In the genomic region with DNA sequence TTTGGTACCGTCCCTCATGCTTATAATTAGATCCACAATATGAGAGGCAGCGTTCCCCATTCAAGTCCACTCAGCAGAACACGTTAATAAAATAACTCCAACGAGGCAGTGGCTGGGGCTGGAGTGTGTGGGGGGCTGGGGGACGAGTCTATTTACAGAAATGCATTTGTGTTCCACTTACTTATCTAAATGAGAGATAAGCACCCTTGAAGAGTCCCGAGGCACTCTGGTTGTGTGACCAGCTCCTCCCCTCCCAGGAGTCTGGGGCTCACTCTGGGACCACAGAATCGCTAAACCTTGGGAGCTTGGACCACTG, we compare ENCODE assay signal across 18 cellular contexts. TPM values are rescaled to one million over a fixed set of nuclear protein-coding genes. Genes with fewer than 3 reads are reported as not detected.
DNase-seq lines count a peak whose midpoint lies in the region; ATAC-seq, FAIRE-seq and TF ChIP-seq lines count a peak whose summit lies in the region.
"Had no signal": no experiment of that assay in that cellular context is flagged by ENCODE, and none has a peak within 500 bp of the region (broad histone marks: within the 10 kb centered on the region; RNA-seq: fewer than 3 reads in every experiment).

No MANE protein-coding gene starts in this region.

- TF ChIP-seq CTCF in C4-2B (conservative IDR thresholded peaks at IDR 0.05) (no peak), pancreas (IDR thresholded peaks at IDR 0.05) (no peak)

- H3K4me1 ChIP-seq in right cardiac atrium (ENCODE audit: control insufficient read depth, insufficient read depth, low read length): no peaks in the 10 kb centered on the region
- no peaks in the 10 kb centered on the region for H3K4me1 ChIP-seq in pancreas
- H3K4me1 ChIP-seq: SJSA1 had no signal

- H3K4me3 ChIP-seq in right cardiac atrium (ENCODE audit: low read length) (no peak overlapping the region), pancreas (no peak overlapping the region)
- H3K4me3 ChIP-seq: MG63, SJSA1 had no signal

- no peaks in the 10 kb centered on the region for H3K36me3 ChIP-seq in pancreas
- H3K36me3 ChIP-seq: MG63, SJSA1 had no signal

- FAIRE-seq in pancreas (lab: Jason Lieb, UNC): no peak
- FAIRE-seq: D721Med, H54 had no signal

- DNase-seq in NCI-H2107 treated with DMSO at 0.1 percent for 48 hours (lab: John Stamatoyannopoulos, UW; ENCODE audit: unreplicated experiment): peak; percentile 44
- DNase-seq in NCI-H2107 (lab: John Stamatoyannopoulos, UW): no peak
- peak; percentile 71 for DNase-seq in SK-N-DZ (ENCODE audit: low spot score)
- DNase-seq in right cardiac atrium: peak in 1 of 3 donors; percentile 52
- no peak for DNase-seq in pancreas
- DNase-seq in D341Med (ENCODE audit: low spot score): no peak
- DNase-seq in inferior parietal cortex (ENCODE audit: extremely low spot score): no peak
- DNase-seq: 8988T; C1 segment of cervical spinal cord; CD8-positive, alpha-beta memory T cell; Karpas-422; MG63; NCI-H1048 had no signal

- H3K9me3 ChIP-seq in right cardiac atrium (ENCODE audit: control insufficient read depth, low read length): no peaks in the 10 kb centered on the region
- H3K9me3 ChIP-seq in pancreas: no peaks in the 10 kb centered on the region
- H3K9me3 ChIP-seq: MG63, SJSA1 had no signal

- intact Hi-C loops in right cardiac atrium (cut with DNase I): no loop called here
- intact Hi-C loops in pancreas (cut with DNase I): no loop called here

- peak overlapping the region; percentile 52 for H3K27ac ChIP-seq in C4-2B
- no peak overlapping the region for H3K27ac ChIP-seq in right cardiac atrium (ENCODE audit: low read length)
- H3K27ac ChIP-seq in pancreas: no peak overlapping the region
- H3K27ac ChIP-seq: SJSA1 had no signal

- H3K27me3 ChIP-seq in right cardiac atrium (ENCODE audit: control insufficient read depth, insufficient read depth) (no peaks in the 10 kb centered on the region), pancreas (no peaks in the 10 kb centered on the region)

- ATAC-seq in right cardiac atrium (peak; percentile 51 to 78), pancreas (no peak)
- ATAC-seq: Panc1 had no signal

- WGBS in right cardiac atrium: 21% methylated on average over 7 of the region's 7 CpGs
- 8 to 12% methylated on average over 7 of the region's 7 CpGs for WGBS in pancreas, 2 donors

RNA-seq across cellular contexts. Expression of gene PHF21B, which starts 14.6 kb away (rescaled TPM):
- polyA plus RNA-seq in SK-N-DZ (2014; cell fraction: cytosol; rRNA removed): 26.9 and 27.5 TPM in 2 replicates
- polyA plus RNA-seq in SK-N-DZ (2014; cell fraction: nucleus; rRNA removed): 21.9 and 22.2 TPM in 2 replicates
- total RNA-seq in right cardiac atrium (1 to 10 TPM in 3 of 4 donors, under 1 TPM in 1; 0.97 to 1.9 (median 1.3) TPM), pancreas (1 to 10 TPM in 1 of 6 donors, under 1 TPM in 4, not detected in 1; 0.34 to 1.4 (median 0.57) TPM)
- polyA plus RNA-seq in right cardiac atrium (0.50 TPM), pancreas (1 to 10 TPM in 1 of 2 donors, under 1 TPM in 1; 0.57 to 2.9 TPM)
- total RNA-seq: CD8-positive, alpha-beta memory T cell had no signal
- polyA plus RNA-seq: CD8-positive, alpha-beta memory T cell had no signal

Comparison
In these comparisons a context has a peak if more than half of its experiments do, and no peak if none do; other contexts are left out.
1. DNase-seq: peak in NCI-H2107 treated with DMSO at 0.1 percent for 48 hours (single experiment) and SK-N-DZ (single experiment); none in NCI-H2107 (single experiment), pancreas (0 of 6), D341Med (single experiment) and inferior parietal cortex (single experiment).
2. ATAC-seq: peak in right cardiac atrium (2 of 2); none in pancreas (0 of 4).